Comparison of ENCODE assay signal across 3 cellular contexts in genomic region chr18:48963555-48964480, GRCh38.
TF ChIP-seq lines count a peak whose summit lies in the region.

No MANE protein-coding gene starts in this region.

TF ChIP-seq in GM23338, 12 proteins besides CTCF, POLR2A, EP300 and RAD21 (continues in another document):
- TF ChIP-seq EZH2phosphoT487 (IDR thresholded peaks at IDR 0.05; ENCODE audit: unreplicated experiment) (no peak), ZNF114 (CRISPR knock-in tag; IDR thresholded peaks at IDR 0.05) (no peak), EZH2 (IDR thresholded peaks at IDR 0.05; ENCODE audit: low read depth, unreplicated experiment) (no peak), CREB1 (CRISPR knock-in tag; IDR thresholded peaks at IDR 0.05; ENCODE audit: low read depth) (no peak), STAT1 (IDR thresholded peaks at IDR 0.05; ENCODE audit: unreplicated experiment) (no peak), ZNF462 (CRISPR knock-in tag; IDR thresholded peaks at IDR 0.05) (no peak)

TF ChIP-seq in SK-N-SH treated with all-trans-retinoic acid at 6 μM for 48 hours, 23 proteins besides CTCF, POLR2A, EP300 and RAD21:
- no peak for TF ChIP-seq ZFP3 (CRISPR knock-in tag; IDR thresholded peaks at IDR 0.05)
- TF ChIP-seq CSRNP3 (CRISPR knock-in tag; IDR thresholded peaks at IDR 0.05), result no peak
- TF ChIP-seq GLIS3 (CRISPR knock-in tag; IDR thresholded peaks at IDR 0.05), result no peak
- no peak for TF ChIP-seq TSHZ2 (CRISPR knock-in tag; IDR thresholded peaks at IDR 0.05)
- TF ChIP-seq TCF4 (CRISPR knock-in tag; IDR thresholded peaks at IDR 0.05; ENCODE audit: borderline replicate concordance), result no peak
- no peak for TF ChIP-seq SNAI2 (CRISPR knock-in tag; IDR thresholded peaks at IDR 0.05)
- no peak for TF ChIP-seq CREB5 (CRISPR knock-in tag; IDR thresholded peaks at IDR 0.05; ENCODE audit: low read depth)
- TF ChIP-seq PPARA (CRISPR knock-in tag; IDR thresholded peaks at IDR 0.05; ENCODE audit: borderline replicate concordance), result no peak
- TF ChIP-seq BACH2 (CRISPR knock-in tag; IDR thresholded peaks at IDR 0.05; ENCODE audit: borderline replicate concordance), result no peak
- no peak for TF ChIP-seq ZC3H10 (CRISPR knock-in tag; IDR thresholded peaks at IDR 0.05)
- no peak for TF ChIP-seq ZNF8 (CRISPR knock-in tag; IDR thresholded peaks at IDR 0.05)
- TF ChIP-seq CSDC2 (CRISPR knock-in tag; IDR thresholded peaks at IDR 0.05), result no peak
- no peak for TF ChIP-seq OSR1 (CRISPR knock-in tag; IDR thresholded peaks at IDR 0.05)
- TF ChIP-seq RARB (CRISPR knock-in tag; IDR thresholded peaks at IDR 0.05), result no peak

TF ChIP-seq in HepG2, 621 proteins besides CTCF, POLR2A, EP300 and RAD21:
- TF ChIP-seq FOXK2 (IDR thresholded peaks at IDR 0.05), result no peak
- no peak for TF ChIP-seq KDM3A (CRISPR knock-in tag; IDR thresholded peaks at IDR 0.05; ENCODE audit: low read depth)
TF ChIP-seq in HepG2: peak in this region for 0.
